Comparison of ENCODE assay signal across 8 cellular contexts in genomic region chr4:184733654-184734524, GRCh38. TPM values are rescaled to one million over a fixed set of nuclear protein-coding genes. Genes with fewer than 3 reads are reported as not detected.
DNase-seq lines count a peak whose midpoint lies in the region; ATAC-seq, FAIRE-seq and TF ChIP-seq lines count a peak whose summit lies in the region.

CENPU (minus strand) TSS chr4:184734096; CDS start chr4:184734062, 34 bp downstream.

- TF ChIP-seq CTCF in heart right ventricle (IDR thresholded peaks at IDR 0.05), result no peak
- no peak for TF ChIP-seq CTCF in upper lobe of right lung (IDR thresholded peaks at IDR 0.05)

- peaks cover 0 to 27% (median 15%) of the 10 kb centered on the region in 9 donors for H3K4me1 ChIP-seq in heart right ventricle
- H3K4me1 ChIP-seq in upper lobe of right lung, result peaks cover 6% of the 10 kb centered on the region

- H3K36me3 ChIP-seq in heart right ventricle (peaks cover 0 to 2% (median 0%) of the 10 kb centered on the region in 9 donors), upper lobe of right lung (no peaks in the 10 kb centered on the region)

- peak; percentile 98 for DNase-seq in GM12892 (ENCODE audit: insufficient read length)
- peak; percentile 96 for DNase-seq in NCI-H146 (lab: John Stamatoyannopoulos, UW)
- peak; percentile 86 to 98 (median 93) for DNase-seq in T-helper 1 cell
- DNase-seq in amniotic epithelial cell (ENCODE audit: low read depth), result peak; percentile 98
- DNase-seq in heart right ventricle, result peak; percentile 96
- DNase-seq in posterior cingulate gyrus, result peak; percentile 91 to 99 (median 96)
- peak; percentile 96 for DNase-seq in upper lobe of right lung

- intact Hi-C loops in heart right ventricle (cut with DNase I), result loop anchor here in 6 of 10 donors (2.0 to 10.0 kb wide), 4 partner anchors 82 to 89 kb away; partner anchors contain the start of genes CASP3 (in 4 of the 6) and PRIMPOL (in 4 of the 6)
- intact Hi-C loops in posterior cingulate gyrus (cut with DNase I), result loop anchor here (1.0 to 5.0 kb wide), 3 partner anchors 83 to 197 kb away; no protein-coding TSS in a partner anchor
- intact Hi-C loops in upper lobe of right lung (cut with DNase I), result no loop called here

- 0% methylated on average over 69 of the region's 69 CpGs for WGBS in heart right ventricle, 2 donors

- peak within 1 kb of the TSS; percentile 52 to 98 (median 75) for H3K4me3 ChIP-seq in heart right ventricle
- peak within 1 kb of the TSS; percentile 94 for H3K4me3 ChIP-seq in upper lobe of right lung

- H3K27ac ChIP-seq in heart right ventricle (peak within 1 kb of the TSS in 9 of 10 donors; percentile 34 to 84 (median 63)), upper lobe of right lung (peak within 1 kb of the TSS; percentile 37)

- TF ChIP-seq POLR2A in GM12892 (IDR thresholded peaks at IDR 0.05; ENCODE audit: low read depth, low read length), result peak; percentile 81

- ATAC-seq in HG02852 (IDR thresholded peaks at IDR 0.05; ENCODE audit: unreplicated experiment) (peak; percentile 91), heart right ventricle (peak; percentile 98 to 99 (median 99)), upper lobe of right lung (peak; percentile 99)

- no peaks in the 10 kb centered on the region for H3K9me3 ChIP-seq in heart right ventricle
- H3K9me3 ChIP-seq in upper lobe of right lung, result no peaks in the 10 kb centered on the region

- FAIRE-seq in GM12892 (lab: Jason Lieb, UNC), result peak; percentile 98

- no peaks in the 10 kb centered on the region for H3K27me3 ChIP-seq in heart right ventricle
- no peaks in the 10 kb centered on the region for H3K27me3 ChIP-seq in upper lobe of right lung

RNA-seq across cellular contexts. Expression of gene CENPU, which starts in this region (rescaled TPM):
- 31.7 TPM for polyA plus RNA-seq in GM12892 (2012; ENCODE audit: missing spikeins)
- total RNA-seq in heart right ventricle, result 1 to 10 TPM in 8 of 10 donors, under 1 TPM in 2; 0.62 to 4.6 (median 1.4) TPM
- 1 to 10 TPM; 1.0 to 3.6 TPM for polyA plus RNA-seq in heart right ventricle
- total RNA-seq in upper lobe of right lung, result 1.7 TPM

Comparison
In these comparisons a context has a peak if more than half of its experiments do, and no peak if none do; other contexts are left out.
1. Peak in every context shown above with its lines: DNase-seq, ATAC-seq, H3K4me3 ChIP-seq and H3K27ac ChIP-seq.